In the genomic region with DNA sequence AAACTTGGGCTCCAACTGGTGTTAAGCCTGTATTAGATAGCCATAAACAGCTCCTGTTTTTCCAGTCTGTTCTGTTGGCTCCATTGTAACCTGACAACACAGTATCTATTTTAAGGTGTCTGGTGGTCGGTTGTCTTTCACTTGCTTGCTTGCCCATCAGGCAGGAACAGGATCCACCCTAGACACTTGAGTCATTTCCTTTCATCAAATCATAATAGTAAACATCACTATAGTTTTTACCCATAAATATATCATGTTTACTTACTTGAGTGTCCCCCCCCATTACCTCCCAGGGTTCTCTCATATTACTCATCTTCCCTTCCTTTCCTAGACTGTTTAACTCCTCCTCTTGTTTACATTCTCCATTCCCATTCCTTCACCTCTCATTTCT, we compare ENCODE assay signal across 1 cellular context.
TF ChIP-seq lines count a peak whose summit lies in the region.

No MANE protein-coding gene starts in this region.

TF ChIP-seq in HEK293, 187 proteins besides CTCF, POLR2A, EP300 and RAD21 (continued from another document):
- TF ChIP-seq, protein P1, sequence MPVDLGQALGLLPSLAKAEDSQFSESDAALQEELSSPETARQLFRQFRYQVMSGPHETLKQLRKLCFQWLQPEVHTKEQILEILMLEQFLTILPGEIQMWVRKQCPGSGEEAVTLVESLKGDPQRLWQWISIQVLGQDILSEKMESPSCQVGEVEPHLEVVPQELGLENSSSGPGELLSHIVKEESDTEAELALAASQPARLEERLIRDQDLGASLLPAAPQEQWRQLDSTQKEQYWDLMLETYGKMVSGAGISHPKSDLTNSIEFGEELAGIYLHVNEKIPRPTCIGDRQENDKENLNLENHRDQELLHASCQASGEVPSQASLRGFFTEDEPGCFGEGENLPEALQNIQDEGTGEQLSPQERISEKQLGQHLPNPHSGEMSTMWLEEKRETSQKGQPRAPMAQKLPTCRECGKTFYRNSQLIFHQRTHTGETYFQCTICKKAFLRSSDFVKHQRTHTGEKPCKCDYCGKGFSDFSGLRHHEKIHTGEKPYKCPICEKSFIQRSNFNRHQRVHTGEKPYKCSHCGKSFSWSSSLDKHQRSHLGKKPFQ (tag by site-specific recombination; IDR thresholded peaks at IDR 0.05) = no peak
- TF ChIP-seq ZNF623 (tag by site-specific recombination; IDR thresholded peaks at IDR 0.05) = no peak
- peak; percentile 28; the same call in 1 of the 2 replicates for TF ChIP-seq BCL11A (tag by site-specific recombination; IDR thresholded peaks at IDR 0.05; ENCODE audit: low read depth)
- TF ChIP-seq KLF10 (tag by site-specific recombination; IDR thresholded peaks at IDR 0.05) = 0 out of 2 replicates have a peak, but pooled peaks have one; percentile 23
- no peak for TF ChIP-seq ZNF529 (tag by site-specific recombination; IDR thresholded peaks at IDR 0.05; ENCODE audit: insufficient replicate concordance)
- no peak for TF ChIP-seq ZNF426 (tag by site-specific recombination; IDR thresholded peaks at IDR 0.05)
- TF ChIP-seq, protein P2, sequence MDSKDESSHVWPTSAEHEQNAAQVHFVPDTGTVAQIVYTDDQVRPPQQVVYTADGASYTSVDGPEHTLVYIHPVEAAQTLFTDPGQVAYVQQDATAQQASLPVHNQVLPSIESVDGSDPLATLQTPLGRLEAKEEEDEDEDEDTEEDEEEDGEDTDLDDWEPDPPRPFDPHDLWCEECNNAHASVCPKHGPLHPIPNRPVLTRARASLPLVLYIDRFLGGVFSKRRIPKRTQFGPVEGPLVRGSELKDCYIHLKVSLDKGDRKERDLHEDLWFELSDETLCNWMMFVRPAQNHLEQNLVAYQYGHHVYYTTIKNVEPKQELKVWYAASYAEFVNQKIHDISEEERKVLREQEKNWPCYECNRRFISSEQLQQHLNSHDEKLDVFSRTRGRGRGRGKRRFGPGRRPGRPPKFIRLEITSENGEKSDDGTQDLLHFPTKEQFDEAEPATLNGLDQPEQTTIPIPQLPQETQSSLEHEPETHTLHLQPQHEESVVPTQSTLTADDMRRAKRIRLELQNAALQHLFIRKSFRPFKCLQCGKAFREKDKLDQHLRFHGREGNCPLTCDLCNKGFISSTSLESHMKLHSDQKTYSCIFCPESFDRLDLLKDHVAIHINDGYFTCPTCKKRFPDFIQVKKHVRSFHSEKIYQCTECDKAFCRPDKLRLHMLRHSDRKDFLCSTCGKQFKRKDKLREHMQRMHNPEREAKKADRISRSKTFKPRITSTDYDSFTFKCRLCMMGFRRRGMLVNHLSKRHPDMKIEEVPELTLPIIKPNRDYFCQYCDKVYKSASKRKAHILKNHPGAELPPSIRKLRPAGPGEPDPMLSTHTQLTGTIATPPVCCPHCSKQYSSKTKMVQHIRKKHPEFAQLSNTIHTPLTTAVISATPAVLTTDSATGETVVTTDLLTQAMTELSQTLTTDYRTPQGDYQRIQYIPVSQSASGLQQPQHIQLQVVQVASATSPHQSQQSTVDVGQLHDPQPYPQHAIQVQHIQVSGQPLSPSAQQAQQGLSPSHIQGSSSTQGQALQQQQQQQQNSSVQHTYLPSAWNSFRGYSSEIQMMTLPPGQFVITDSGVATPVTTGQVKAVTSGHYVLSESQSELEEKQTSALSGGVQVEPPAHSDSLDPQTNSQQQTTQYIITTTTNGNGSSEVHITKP (tag by site-specific recombination; IDR thresholded peaks at IDR 0.05) = no peak; the same call in 1 of the 2 replicates
- TF ChIP-seq, protein P3, sequence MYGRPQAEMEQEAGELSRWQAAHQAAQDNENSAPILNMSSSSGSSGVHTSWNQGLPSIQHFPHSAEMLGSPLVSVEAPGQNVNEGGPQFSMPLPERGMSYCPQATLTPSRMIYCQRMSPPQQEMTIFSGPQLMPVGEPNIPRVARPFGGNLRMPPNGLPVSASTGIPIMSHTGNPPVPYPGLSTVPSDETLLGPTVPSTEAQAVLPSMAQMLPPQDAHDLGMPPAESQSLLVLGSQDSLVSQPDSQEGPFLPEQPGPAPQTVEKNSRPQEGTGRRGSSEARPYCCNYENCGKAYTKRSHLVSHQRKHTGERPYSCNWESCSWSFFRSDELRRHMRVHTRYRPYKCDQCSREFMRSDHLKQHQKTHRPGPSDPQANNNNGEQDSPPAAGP (tag by site-specific recombination; IDR thresholded peaks at IDR 0.05) = peak; percentile 82
- peak; percentile 99 for TF ChIP-seq GLIS1 (tag by site-specific recombination; IDR thresholded peaks at IDR 0.05)
- TF ChIP-seq, protein P4, sequence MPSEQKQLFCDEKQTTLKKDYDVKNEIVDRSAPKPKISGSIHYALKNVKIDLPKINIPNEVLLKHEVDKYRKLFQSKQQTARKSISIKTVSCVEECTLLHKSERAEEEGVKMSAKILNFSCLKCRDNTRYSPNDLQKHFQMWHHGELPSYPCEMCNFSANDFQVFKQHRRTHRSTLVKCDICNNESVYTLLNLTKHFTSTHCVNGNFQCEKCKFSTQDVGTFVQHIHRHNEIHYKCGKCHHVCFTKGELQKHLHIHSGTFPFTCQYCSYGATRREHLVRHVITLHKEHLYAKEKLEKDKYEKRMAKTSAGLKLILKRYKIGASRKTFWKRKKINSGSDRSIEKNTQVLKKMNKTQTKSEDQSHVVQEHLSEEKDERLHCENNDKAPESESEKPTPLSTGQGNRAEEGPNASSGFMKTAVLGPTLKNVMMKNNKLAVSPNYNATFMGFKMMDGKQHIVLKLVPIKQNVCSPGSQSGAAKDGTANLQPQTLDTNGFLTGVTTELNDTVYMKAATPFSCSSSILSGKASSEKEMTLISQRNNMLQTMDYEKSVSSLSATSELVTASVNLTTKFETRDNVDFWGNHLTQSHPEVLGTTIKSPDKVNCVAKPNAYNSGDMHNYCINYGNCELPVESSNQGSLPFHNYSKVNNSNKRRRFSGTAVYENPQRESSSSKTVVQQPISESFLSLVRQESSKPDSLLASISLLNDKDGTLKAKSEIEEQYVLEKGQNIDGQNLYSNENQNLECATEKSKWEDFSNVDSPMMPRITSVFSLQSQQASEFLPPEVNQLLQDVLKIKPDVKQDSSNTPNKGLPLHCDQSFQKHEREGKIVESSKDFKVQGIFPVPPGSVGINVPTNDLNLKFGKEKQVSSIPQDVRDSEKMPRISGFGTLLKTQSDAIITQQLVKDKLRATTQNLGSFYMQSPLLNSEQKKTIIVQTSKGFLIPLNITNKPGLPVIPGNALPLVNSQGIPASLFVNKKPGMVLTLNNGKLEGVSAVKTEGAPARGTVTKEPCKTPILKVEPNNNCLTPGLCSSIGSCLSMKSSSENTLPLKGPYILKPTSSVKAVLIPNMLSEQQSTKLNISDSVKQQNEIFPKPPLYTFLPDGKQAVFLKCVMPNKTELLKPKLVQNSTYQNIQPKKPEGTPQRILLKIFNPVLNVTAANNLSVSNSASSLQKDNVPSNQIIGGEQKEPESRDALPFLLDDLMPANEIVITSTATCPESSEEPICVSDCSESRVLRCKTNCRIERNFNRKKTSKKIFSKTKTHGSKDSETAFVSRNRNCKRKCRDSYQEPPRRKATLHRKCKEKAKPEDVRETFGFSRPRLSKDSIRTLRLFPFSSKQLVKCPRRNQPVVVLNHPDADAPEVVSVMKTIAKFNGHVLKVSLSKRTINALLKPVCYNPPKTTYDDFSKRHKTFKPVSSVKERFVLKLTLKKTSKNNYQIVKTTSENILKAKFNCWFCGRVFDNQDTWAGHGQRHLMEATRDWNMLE (tag by site-specific recombination; conservative IDR thresholded peaks at IDR 0.05; ENCODE audit: low read depth) = 0 out of 2 replicates have a peak, but pooled peaks have one; percentile 17
- 0 out of 2 replicates have a peak, but pooled peaks have one; percentile 8 for TF ChIP-seq ZFP37 (tag by site-specific recombination; IDR thresholded peaks at IDR 0.05)
- TF ChIP-seq OSR2 (tag by site-specific recombination; IDR thresholded peaks at IDR 0.05) = peak; percentile 73
- no peak for TF ChIP-seq ZNF146 (tag by site-specific recombination; IDR thresholded peaks at IDR 0.05)
- no peak for TF ChIP-seq GLI4 (tag by site-specific recombination; IDR thresholded peaks at IDR 0.05)
- peak; percentile 39; the same call in 1 of the 2 replicates for TF ChIP-seq PRDM1 (tag by site-specific recombination; IDR thresholded peaks at IDR 0.05)
- no peak for TF ChIP-seq SALL2 (tag by site-specific recombination; IDR thresholded peaks at IDR 0.05; ENCODE audit: borderline replicate concordance)
- TF ChIP-seq, protein P5, sequence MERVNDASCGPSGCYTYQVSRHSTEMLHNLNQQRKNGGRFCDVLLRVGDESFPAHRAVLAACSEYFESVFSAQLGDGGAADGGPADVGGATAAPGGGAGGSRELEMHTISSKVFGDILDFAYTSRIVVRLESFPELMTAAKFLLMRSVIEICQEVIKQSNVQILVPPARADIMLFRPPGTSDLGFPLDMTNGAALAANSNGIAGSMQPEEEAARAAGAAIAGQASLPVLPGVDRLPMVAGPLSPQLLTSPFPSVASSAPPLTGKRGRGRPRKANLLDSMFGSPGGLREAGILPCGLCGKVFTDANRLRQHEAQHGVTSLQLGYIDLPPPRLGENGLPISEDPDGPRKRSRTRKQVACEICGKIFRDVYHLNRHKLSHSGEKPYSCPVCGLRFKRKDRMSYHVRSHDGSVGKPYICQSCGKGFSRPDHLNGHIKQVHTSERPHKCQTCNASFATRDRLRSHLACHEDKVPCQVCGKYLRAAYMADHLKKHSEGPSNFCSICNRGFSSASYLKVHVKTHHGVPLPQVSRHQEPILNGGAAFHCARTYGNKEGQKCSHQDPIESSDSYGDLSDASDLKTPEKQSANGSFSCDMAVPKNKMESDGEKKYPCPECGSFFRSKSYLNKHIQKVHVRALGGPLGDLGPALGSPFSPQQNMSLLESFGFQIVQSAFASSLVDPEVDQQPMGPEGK (tag by site-specific recombination; IDR thresholded peaks at IDR 0.05) = peak; percentile 81
- no peak for TF ChIP-seq ZNF140 (tag by site-specific recombination; IDR thresholded peaks at IDR 0.05)
- TF ChIP-seq WT1 (tag by site-specific recombination; IDR thresholded peaks at IDR 0.05) = peak; percentile 78
- no peak for TF ChIP-seq BCL11B (tag by site-specific recombination; IDR thresholded peaks at IDR 0.05; ENCODE audit: low read depth)
- peak; percentile 45; the same call in 1 of the 2 replicates for TF ChIP-seq ZNF335 (tag by site-specific recombination; conservative IDR thresholded peaks at IDR 0.05)
- TF ChIP-seq ZNF394 (tag by site-specific recombination; IDR thresholded peaks at IDR 0.05; ENCODE audit: borderline replicate concordance) = no peak
- TF ChIP-seq, protein P6, sequence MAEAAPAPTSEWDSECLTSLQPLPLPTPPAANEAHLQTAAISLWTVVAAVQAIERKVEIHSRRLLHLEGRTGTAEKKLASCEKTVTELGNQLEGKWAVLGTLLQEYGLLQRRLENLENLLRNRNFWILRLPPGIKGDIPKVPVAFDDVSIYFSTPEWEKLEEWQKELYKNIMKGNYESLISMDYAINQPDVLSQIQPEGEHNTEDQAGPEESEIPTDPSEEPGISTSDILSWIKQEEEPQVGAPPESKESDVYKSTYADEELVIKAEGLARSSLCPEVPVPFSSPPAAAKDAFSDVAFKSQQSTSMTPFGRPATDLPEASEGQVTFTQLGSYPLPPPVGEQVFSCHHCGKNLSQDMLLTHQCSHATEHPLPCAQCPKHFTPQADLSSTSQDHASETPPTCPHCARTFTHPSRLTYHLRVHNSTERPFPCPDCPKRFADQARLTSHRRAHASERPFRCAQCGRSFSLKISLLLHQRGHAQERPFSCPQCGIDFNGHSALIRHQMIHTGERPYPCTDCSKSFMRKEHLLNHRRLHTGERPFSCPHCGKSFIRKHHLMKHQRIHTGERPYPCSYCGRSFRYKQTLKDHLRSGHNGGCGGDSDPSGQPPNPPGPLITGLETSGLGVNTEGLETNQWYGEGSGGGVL (tag by site-specific recombination; IDR thresholded peaks at IDR 0.05) = peak; percentile 92
- TF ChIP-seq ZNF600 (tag by site-specific recombination; IDR thresholded peaks at IDR 0.05) = 0 out of 2 replicates have a peak, but pooled peaks have one; percentile 53
- no peak for TF ChIP-seq HOXC10 (CRISPR knock-in tag; IDR thresholded peaks at IDR 0.05)
- TF ChIP-seq ZNF366 (tag by site-specific recombination; conservative IDR thresholded peaks at IDR 0.05) = no peak
- TF ChIP-seq SP7 (tag by site-specific recombination; IDR thresholded peaks at IDR 0.05) = peak; percentile 54; the same call in 1 of the 2 replicates
- TF ChIP-seq ZNF530 (tag by site-specific recombination; IDR thresholded peaks at IDR 0.05; ENCODE audit: low read depth) = no peak
- no peak for TF ChIP-seq ZSCAN30 (tag by site-specific recombination; IDR thresholded peaks at IDR 0.05)
- no peak for TF ChIP-seq EGR2 (tag by site-specific recombination; IDR thresholded peaks at IDR 0.05; ENCODE audit: low read depth)
- no peak for TF ChIP-seq ZBTB7A (tag by site-specific recombination; IDR thresholded peaks at IDR 0.05; ENCODE audit: low read depth)
- TF ChIP-seq ZNF629 (tag by site-specific recombination; IDR thresholded peaks at IDR 0.05) = peak; percentile 62
- 0 out of 2 replicates have a peak, but pooled peaks have one; percentile 21 for TF ChIP-seq ZNF391 (tag by site-specific recombination; IDR thresholded peaks at IDR 0.05; ENCODE audit: borderline replicate concordance, low read depth)
- no peak for TF ChIP-seq SCRT1 (tag by site-specific recombination; IDR thresholded peaks at IDR 0.05; ENCODE audit: borderline replicate concordance)
